Comparison of ENCODE assay signal across 10 cellular contexts in the genomic region with DNA sequence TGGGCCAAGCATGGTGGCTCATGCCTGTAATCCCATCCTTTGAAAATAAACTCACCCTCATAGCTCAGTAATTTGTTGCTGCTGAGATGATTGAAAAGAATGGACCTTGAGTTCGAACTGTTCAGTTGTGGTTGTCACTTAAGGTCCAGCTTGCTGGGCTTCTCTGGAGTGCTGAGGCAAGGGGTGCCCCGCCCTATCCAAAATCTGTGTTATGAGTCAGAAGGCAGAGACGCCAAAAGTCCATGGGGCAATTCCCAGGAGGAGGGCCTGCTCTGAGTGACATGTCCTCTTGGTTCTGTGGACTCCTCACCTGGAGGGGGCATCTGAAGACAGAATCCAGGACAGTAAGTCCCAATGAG.
DNase-seq lines count a peak whose midpoint lies in the region; ATAC-seq and TF ChIP-seq lines count a peak whose summit lies in the region.
"Had no signal": no experiment of that assay in that cellular context is flagged by ENCODE, and none has a peak within 500 bp of the region (broad histone marks: within the 10 kb centered on the region; RNA-seq: fewer than 3 reads in every experiment).

No MANE protein-coding gene starts in this region.

- H3K14ac ChIP-seq in trophoblast cell (ENCODE audit: low read length) = no peak overlapping the region

- H3K4me2 ChIP-seq in trophoblast cell (ENCODE audit: low read length) = no peak overlapping the region

- H3K27me3 Mint-ChIP-seq in Calu3 (ENCODE audit: unreplicated experiment) = no peaks in the 10 kb centered on the region
- H3K27me3 Mint-ChIP-seq in natural killer cell treated with Interleukin-12 subunit alpha and Interleukin-12 subunit beta and Interleukin-15 and Interleukin-18, amount 100 ng/mL, for 72 hours = peaks cover 0 to 12% of the 10 kb centered on the region in 2 donors

- no peaks in the 10 kb centered on the region for H3K79me1 ChIP-seq in trophoblast cell (ENCODE audit: low read length)

- no peak overlapping the region for H2AFZ ChIP-seq in trophoblast cell (ENCODE audit: insufficient read depth, low read length, poor library complexity)

- H2BK120ac ChIP-seq in trophoblast cell (ENCODE audit: insufficient read depth, low read length, poor library complexity) = no peak overlapping the region

- no peak overlapping the region for H4K91ac ChIP-seq in trophoblast cell (ENCODE audit: low read depth, low read length)

- H3K27ac Mint-ChIP-seq in Calu3 (ENCODE audit: unreplicated experiment) = no peak overlapping the region
- H3K27ac Mint-ChIP-seq in natural killer cell treated with Interleukin-12 subunit alpha and Interleukin-12 subunit beta and Interleukin-15 and Interleukin-18, amount 100 ng/mL, for 72 hours = no peak overlapping the region

- H3K9me3 ChIP-seq in trophoblast cell (ENCODE audit: insufficient read depth, low read depth, low read length) = no peaks in the 10 kb centered on the region

- no peak overlapping the region for H3K18ac ChIP-seq in trophoblast cell (ENCODE audit: low read length)

- H3K4me1 Mint-ChIP-seq in Calu3 (ENCODE audit: low read depth, unreplicated experiment) = peaks cover 29% of the 10 kb centered on the region
- no peaks in the 10 kb centered on the region for H3K4me1 Mint-ChIP-seq in natural killer cell treated with Interleukin-12 subunit alpha and Interleukin-12 subunit beta and Interleukin-15 and Interleukin-18, amount 100 ng/mL, for 72 hours (ENCODE audit: low read depth in 2 of 2)
- H3K4me1 Mint-ChIP-seq: CD4-positive, alpha-beta memory T cell had no signal

- H3K9ac ChIP-seq in trophoblast cell (ENCODE audit: low read length) = no peak overlapping the region

- no peak overlapping the region for H2BK5ac ChIP-seq in trophoblast cell (ENCODE audit: low read depth, low read length, poor library complexity)

- H3K23ac ChIP-seq in trophoblast cell (ENCODE audit: low read length) = no peak overlapping the region

- H3K36me3 ChIP-seq in trophoblast cell (ENCODE audit: control insufficient read depth in 1 of 2, insufficient read depth in 2 of 2, low read length in 2 of 2) = no peaks in the 10 kb centered on the region

- H3K9me3 Mint-ChIP-seq in Calu3 (ENCODE audit: low read depth, unreplicated experiment) = no peaks in the 10 kb centered on the region
- no peaks in the 10 kb centered on the region for H3K9me3 Mint-ChIP-seq in natural killer cell treated with Interleukin-12 subunit alpha and Interleukin-12 subunit beta and Interleukin-15 and Interleukin-18, amount 100 ng/mL, for 72 hours
- H3K9me3 Mint-ChIP-seq: CD4-positive, alpha-beta memory T cell had no signal

- ATAC-seq in natural killer cell treated with Interleukin-12 subunit alpha and Interleukin-12 subunit beta and Interleukin-15 and Interleukin-18, amount 100 ng/mL, for 72 hours = no peak
- no peak for ATAC-seq in GM18502 (IDR thresholded peaks at IDR 0.05; ENCODE audit: poor library complexity, unreplicated experiment)

- CTCF ChIA-PET in Calu3 (lab: Charles Lee) = interaction anchor here (0.7 kb wide), 1 partner anchor 103 kb away, joined by 5 read pairs; no protein-coding TSS in a partner anchor

- H3K27me3 ChIP-seq in trophoblast cell (ENCODE audit: insufficient read depth, low read length) = no peaks in the 10 kb centered on the region

- H3K79me2 ChIP-seq in trophoblast cell (ENCODE audit: control insufficient read depth, insufficient read depth, low read length, poor library complexity) = no peaks in the 10 kb centered on the region

- peak; percentile 33 for DNase-seq in Calu3
- DNase-seq in RKO (ENCODE audit: low spot score) = peak; percentile 64
- peak; percentile 79 for DNase-seq in fibroblast of peridontal ligament (ENCODE audit: extremely low read depth)
- DNase-seq in trophoblast cell = peak; percentile 41 to 67
- DNase-seq in natural killer cell treated with Interleukin-12 subunit alpha and Interleukin-12 subunit beta and Interleukin-15 and Interleukin-18, amount 100 ng/mL, for 72 hours (ENCODE audit: low spot score) = no peak
- no peak for DNase-seq in nucleus accumbens (lab: John Stamatoyannopoulos, UW)
- DNase-seq in OCI-M1 (lab: John Stamatoyannopoulos, UW) = no peak
- DNase-seq: activated naive CD4-positive, alpha-beta T cell; CD4-positive, alpha-beta memory T cell had no signal

- H3K4me3 ChIP-seq in trophoblast cell (ENCODE audit: low read depth, low read length) = no peak overlapping the region

- intact Hi-C loops in Calu3 (cut with micrococcal nuclease; ENCODE audit: unreplicated experiment) = no loop called here

- no peak for TF ChIP-seq CTCF in Calu3 (IDR thresholded peaks at IDR 0.05; ENCODE audit: unreplicated experiment)

- H3K27ac ChIP-seq in trophoblast cell (ENCODE audit: low read depth, low read length) = no peak overlapping the region

- no CpG with 5 or more reads among the region's 3 CpGs for WGBS in trophoblast cell (ENCODE audit: extremely low coverage, insufficient coverage, insufficient read length)

- no peak overlapping the region for H3K4me3 Mint-ChIP-seq in Calu3 (ENCODE audit: low read depth, unreplicated experiment)
- no peak overlapping the region for H3K4me3 Mint-ChIP-seq in natural killer cell treated with Interleukin-12 subunit alpha and Interleukin-12 subunit beta and Interleukin-15 and Interleukin-18, amount 100 ng/mL, for 72 hours
- H3K4me3 Mint-ChIP-seq: CD4-positive, alpha-beta memory T cell had no signal

- H3K4ac ChIP-seq in trophoblast cell (ENCODE audit: low read depth, low read length) = no peak overlapping the region

- no peak overlapping the region for H2AK5ac ChIP-seq in trophoblast cell (ENCODE audit: low read length)

- H2BK12ac ChIP-seq in trophoblast cell (ENCODE audit: low read length) = no peak overlapping the region

- no TSS peak for BruUV-seq in Calu3 (replicated peaks; lab: Mats Ljungman, UMichigan)

- H4K12ac ChIP-seq in trophoblast cell (ENCODE audit: low read depth, low read length) = no peak overlapping the region

- peaks cover 4% of the 10 kb centered on the region for H3K36me3 Mint-ChIP-seq in Calu3 (ENCODE audit: insufficient read depth, unreplicated experiment)
- no peaks in the 10 kb centered on the region for H3K36me3 Mint-ChIP-seq in natural killer cell treated with Interleukin-12 subunit alpha and Interleukin-12 subunit beta and Interleukin-15 and Interleukin-18, amount 100 ng/mL, for 72 hours
- H3K36me3 Mint-ChIP-seq: CD4-positive, alpha-beta memory T cell had no signal

- no peak overlapping the region for H4K8ac ChIP-seq in trophoblast cell (ENCODE audit: low read depth, low read length)

- H3K4me1 ChIP-seq in trophoblast cell (ENCODE audit: control insufficient read depth in 1 of 2, insufficient read depth in 2 of 2, low read length in 2 of 2) = no peaks in the 10 kb centered on the region

Comparison
In these comparisons a context has a peak if more than half of its experiments do, and no peak if none do; other contexts are left out.
1. DNase-seq: peak in Calu3 (single experiment), RKO (single experiment), fibroblast of peridontal ligament (single experiment) and trophoblast cell (2 of 2); none in natural killer cell treated with Interleukin-12 subunit alpha and Interleukin-12 subunit beta and Interleukin-15 and Interleukin-18, amount 100 ng/mL, for 72 hours (single experiment), nucleus accumbens (0 of 56) and OCI-M1 (single experiment).